Comparison of ENCODE assay signal across 14 cellular contexts in the genomic region with DNA sequence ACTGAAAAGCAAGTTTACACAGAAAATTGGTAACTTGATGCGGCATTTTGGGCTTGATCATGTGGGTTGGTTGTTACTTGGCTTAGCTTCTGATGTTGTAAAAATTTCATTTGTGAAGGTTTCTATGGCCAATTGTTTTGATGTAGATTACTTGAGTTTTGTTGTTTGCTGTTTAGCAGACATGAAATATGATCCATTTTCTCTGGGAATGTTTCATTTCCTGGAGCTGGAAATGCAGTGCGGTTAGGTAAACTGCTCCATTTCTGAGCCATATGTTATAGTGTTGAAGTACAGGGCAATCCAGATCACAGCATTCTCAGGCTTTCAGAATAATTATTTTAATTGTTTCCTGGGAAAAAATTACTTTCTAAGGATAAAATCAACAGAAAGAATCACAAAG.
DNase-seq lines count a peak whose midpoint lies in the region; ATAC-seq, FAIRE-seq and TF ChIP-seq lines count a peak whose summit lies in the region.
"Had no signal": no experiment of that assay in that cellular context is flagged by ENCODE, and none has a peak within 500 bp of the region (broad histone marks: within the 10 kb centered on the region; RNA-seq: fewer than 3 reads in every experiment).

No MANE protein-coding gene starts in this region.

- H3K9ac ChIP-seq in SK-N-SH: no peak overlapping the region

- TF ChIP-seq RAD21 in SK-N-SH (IDR thresholded peaks at IDR 0.05; ENCODE audit: low read length): no peak

- peak; percentile 9 for FAIRE-seq in HTR-8/SVneo (lab: Jason Lieb, UNC)

- H3K27me3 ChIP-seq in SK-N-SH (ENCODE audit: insufficient read depth): no peaks in the 10 kb centered on the region
- H3K27me3 ChIP-seq in foreskin keratinocyte: no peaks in the 10 kb centered on the region
- H3K27me3 ChIP-seq: upper lobe of right lung had no signal

- no peaks in the 10 kb centered on the region for H3K79me2 ChIP-seq in SK-N-SH (ENCODE audit: insufficient read depth)

- H4K20me1 ChIP-seq in SK-N-SH (ENCODE audit: insufficient read depth): no peaks in the 10 kb centered on the region

- H3K4me1 ChIP-seq in SK-N-SH (ENCODE audit: control insufficient read depth in 1 of 2, insufficient read depth in 2 of 2, low read depth in 1 of 2, low read length in 1 of 2): no peaks in the 10 kb centered on the region; a peak in 2 of 4 replicates
- peaks cover 45% of the 10 kb centered on the region for H3K4me1 ChIP-seq in foreskin keratinocyte
- H3K4me1 ChIP-seq: upper lobe of right lung had no signal

- H3K36me3 ChIP-seq in SK-N-SH (replicated peaks in 1 of 2; ENCODE audit: control insufficient read depth in 1 of 2, insufficient read depth in 2 of 2, low read length in 1 of 2): no peaks in the 10 kb centered on the region
- H3K36me3 ChIP-seq: upper lobe of right lung had no signal

- no peaks in the 10 kb centered on the region for H3K9me2 ChIP-seq in SK-N-SH

- POLR2A ChIA-PET in SK-N-SH (lab: Yijun Ruan, JAX): no interaction called here

- peak overlapping the region; percentile 25; the same call in 1 of the 2 replicates for H2AFZ ChIP-seq in SK-N-SH (ENCODE audit: low read depth)

- DNase-seq in DMS 273 (lab: John Stamatoyannopoulos, UW; ENCODE audit: unreplicated experiment) (peak; percentile 57), HTR-8/SVneo (ENCODE audit: insufficient read length, low spot score) (no peak), SK-N-SH (no peak), foreskin keratinocyte (no peak), NCI-H2227 (lab: John Stamatoyannopoulos, UW; ENCODE audit: unreplicated experiment) (no peak)
- no peak for DNase-seq in stimulated activated CD4-positive, alpha-beta T cell treated with anti-CD3 and anti-CD28 coated beads, Interleukin-4, amount 100 ng/mL, for 1 hour
- DNase-seq: activated CD8-positive, alpha-beta memory T cell treated with anti-CD3 and anti-CD28 coated beads for 24 hours; CD8-positive, alpha-beta T cell; occipital lobe; stimulated activated naive B cell treated with anti-CD40 and anti-IgM and Interleukin-4, amounts not matched to agents 10 μg/mL and 1 μg/mL and 100 μg/mL, for 72 hours; upper lobe of right lung had no signal

- H3K27ac ChIP-seq in SK-N-SH (ENCODE audit: low read depth in 2 of 2, low read length in 1 of 2): no peak overlapping the region; a peak in 1 of 4 replicates
- peak overlapping the region; percentile 93 for H3K27ac ChIP-seq in foreskin keratinocyte
- H3K27ac ChIP-seq: upper lobe of right lung had no signal

- H3K4me2 ChIP-seq in SK-N-SH: no peak overlapping the region

- TF ChIP-seq EP300 in SK-N-SH (IDR thresholded peaks at IDR 0.05; ENCODE audit: borderline replicate concordance in 1 of 2, low read depth in 1 of 2, low read length in 1 of 2): no peak

- no peak for TF ChIP-seq CTCF in SK-N-SH (IDR thresholded peaks at IDR 0.05)
- no peak for TF ChIP-seq CTCF in foreskin keratinocyte (conservative IDR thresholded peaks at IDR 0.05)

- no peaks in the 10 kb centered on the region for H3F3A ChIP-seq in SK-N-SH (replicated peaks; ENCODE audit: insufficient read depth)

- H3K9me3 ChIP-seq in SK-N-SH: no peaks in the 10 kb centered on the region
- H3K9me3 ChIP-seq: upper lobe of right lung had no signal

- H3K4me3 ChIP-seq in SK-N-SH (ENCODE audit: low read depth in 2 of 2, low read length in 1 of 2): no peak overlapping the region
- H3K4me3 ChIP-seq: upper lobe of right lung had no signal

- CTCF ChIA-PET in SK-N-SH (lab: Yijun Ruan, JAX): no interaction called here

- ATAC-seq in foreskin keratinocyte: no peak
- no peak for ATAC-seq in GM19324 (IDR thresholded peaks at IDR 0.05; ENCODE audit: low FRiP score, unreplicated experiment)
- no peak for ATAC-seq in HG03095 (IDR thresholded peaks at IDR 0.05; ENCODE audit: unreplicated experiment)
- ATAC-seq: activated T-helper 17 cell treated with anti-CD3 and anti-CD28 coated beads, Interleukin-2, amount 50 U/mL, for 72 hours; CD8-positive, alpha-beta T cell; stimulated activated naive B cell treated with anti-CD40 and anti-IgM and Interleukin-4, amounts not matched to agents 10 μg/mL and 1 μg/mL and 100 μg/mL, for 72 hours; upper lobe of right lung had no signal

- 85% methylated on average over 2 of the region's 2 CpGs for WGBS in SK-N-SH (ENCODE audit: low lambda C conversion rate)

TF ChIP-seq in SK-N-SH, 30 proteins besides CTCF, POLR2A, EP300 and RAD21:
- TF ChIP-seq, protein P1, sequence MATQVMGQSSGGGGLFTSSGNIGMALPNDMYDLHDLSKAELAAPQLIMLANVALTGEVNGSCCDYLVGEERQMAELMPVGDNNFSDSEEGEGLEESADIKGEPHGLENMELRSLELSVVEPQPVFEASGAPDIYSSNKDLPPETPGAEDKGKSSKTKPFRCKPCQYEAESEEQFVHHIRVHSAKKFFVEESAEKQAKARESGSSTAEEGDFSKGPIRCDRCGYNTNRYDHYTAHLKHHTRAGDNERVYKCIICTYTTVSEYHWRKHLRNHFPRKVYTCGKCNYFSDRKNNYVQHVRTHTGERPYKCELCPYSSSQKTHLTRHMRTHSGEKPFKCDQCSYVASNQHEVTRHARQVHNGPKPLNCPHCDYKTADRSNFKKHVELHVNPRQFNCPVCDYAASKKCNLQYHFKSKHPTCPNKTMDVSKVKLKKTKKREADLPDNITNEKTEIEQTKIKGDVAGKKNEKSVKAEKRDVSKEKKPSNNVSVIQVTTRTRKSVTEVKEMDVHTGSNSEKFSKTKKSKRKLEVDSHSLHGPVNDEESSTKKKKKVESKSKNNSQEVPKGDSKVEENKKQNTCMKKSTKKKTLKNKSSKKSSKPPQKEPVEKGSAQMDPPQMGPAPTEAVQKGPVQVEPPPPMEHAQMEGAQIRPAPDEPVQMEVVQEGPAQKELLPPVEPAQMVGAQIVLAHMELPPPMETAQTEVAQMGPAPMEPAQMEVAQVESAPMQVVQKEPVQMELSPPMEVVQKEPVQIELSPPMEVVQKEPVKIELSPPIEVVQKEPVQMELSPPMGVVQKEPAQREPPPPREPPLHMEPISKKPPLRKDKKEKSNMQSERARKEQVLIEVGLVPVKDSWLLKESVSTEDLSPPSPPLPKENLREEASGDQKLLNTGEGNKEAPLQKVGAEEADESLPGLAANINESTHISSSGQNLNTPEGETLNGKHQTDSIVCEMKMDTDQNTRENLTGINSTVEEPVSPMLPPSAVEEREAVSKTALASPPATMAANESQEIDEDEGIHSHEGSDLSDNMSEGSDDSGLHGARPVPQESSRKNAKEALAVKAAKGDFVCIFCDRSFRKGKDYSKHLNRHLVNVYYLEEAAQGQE (IDR thresholded peaks at IDR 0.05; ENCODE audit: low read depth, low read length): no peak
- TF ChIP-seq TCF12 (IDR thresholded peaks at IDR 0.05): peak; percentile 17; the same call in 1 of the 2 replicates
